Comparison of ENCODE assay signal across 25 cellular contexts in genomic region chr6:163951326-163951725, GRCh38.
"Had no signal": no experiment of that assay in that cellular context is flagged by ENCODE, and none has a peak within 500 bp of the region (broad histone marks: within the 10 kb centered on the region; RNA-seq: fewer than 3 reads in every experiment).

No MANE protein-coding gene starts in this region.

- H3K79me2 ChIP-seq: parathyroid adenoma had no signal

- H3K36me3 Mint-ChIP-seq: naive thymus-derived CD4-positive, alpha-beta T cell; stimulated activated effector memory CD8-positive, alpha-beta T cell treated with anti-CD3 and anti-CD28 coated beads, Interleukin-12 subunit alpha, Interleukin-12 subunit beta, amount 100 ng/mL, for 72 hours; type B pancreatic cell had no signal

- H3K4me3 Mint-ChIP-seq: naive thymus-derived CD4-positive, alpha-beta T cell; nephron progenitor cell; stimulated activated effector memory CD8-positive, alpha-beta T cell treated with anti-CD3 and anti-CD28 coated beads, Interleukin-12 subunit alpha, Interleukin-12 subunit beta, amount 100 ng/mL, for 72 hours; type B pancreatic cell had no signal

- H3K27me3 Mint-ChIP-seq: type B pancreatic cell had no signal

- H3K4me1 ChIP-seq: left lung, parathyroid adenoma, prostate gland had no signal

- H3K4me3 ChIP-seq: dorsolateral prefrontal cortex, gastroesophageal sphincter, heart right ventricle, left lung, prostate gland, sigmoid colon, skin epidermis, stomach, thyroid gland had no signal

- ATAC-seq: foreskin keratinocyte; gastroesophageal sphincter; left cardiac atrium; left lung; naive thymus-derived CD4-positive, alpha-beta T cell; right cardiac atrium; stimulated activated effector memory CD8-positive, alpha-beta T cell treated with anti-CD3 and anti-CD28 coated beads, Interleukin-12 subunit alpha, Interleukin-12 subunit beta, amount 100 ng/mL, for 72 hours had no signal

- H3K9ac ChIP-seq: parathyroid adenoma had no signal

- DNase-seq: dorsolateral prefrontal cortex; effector CD4-positive, alpha-beta T cell; foreskin keratinocyte; glutamatergic neuron; heart right ventricle; hippocampal formation; left cardiac atrium; left lung; mesendoderm; midbrain; naive thymus-derived CD4-positive, alpha-beta T cell; nephron progenitor cell; sigmoid colon; stimulated activated CD4-positive, alpha-beta T cell treated with anti-CD3 and anti-CD28 coated beads, Interleukin-15, amount 100 ng/mL, for 24 hours; stimulated activated CD4-positive, alpha-beta T cell treated with anti-CD3 and anti-CD28 coated beads, Interleukin-4, amount 100 ng/mL, for 24 hours; stimulated activated naive CD4-positive, alpha-beta T cell treated with Interleukin-2 at 50 U/mL for 16 hours; stomach had no signal

- H3K4me1 Mint-ChIP-seq: naive thymus-derived CD4-positive, alpha-beta T cell; stimulated activated effector memory CD8-positive, alpha-beta T cell treated with anti-CD3 and anti-CD28 coated beads, Interleukin-12 subunit alpha, Interleukin-12 subunit beta, amount 100 ng/mL, for 72 hours had no signal

- H3K9me3 ChIP-seq: gastroesophageal sphincter, heart right ventricle, left lung, prostate gland, sigmoid colon, stomach, thyroid gland had no signal

- H3K27ac Mint-ChIP-seq: naive thymus-derived CD4-positive, alpha-beta T cell; nephron progenitor cell; stimulated activated effector memory CD8-positive, alpha-beta T cell treated with anti-CD3 and anti-CD28 coated beads, Interleukin-12 subunit alpha, Interleukin-12 subunit beta, amount 100 ng/mL, for 72 hours; type B pancreatic cell had no signal

- H2AFZ ChIP-seq: parathyroid adenoma had no signal

- H3K27ac ChIP-seq: foreskin keratinocyte, gastroesophageal sphincter, heart right ventricle, left lung, parathyroid adenoma, prostate gland, sigmoid colon, skin epidermis, stomach, thyroid gland had no signal

- H3K9me3 Mint-ChIP-seq: nephron progenitor cell; stimulated activated effector memory CD8-positive, alpha-beta T cell treated with anti-CD3 and anti-CD28 coated beads, Interleukin-12 subunit alpha, Interleukin-12 subunit beta, amount 100 ng/mL, for 72 hours; type B pancreatic cell had no signal

- H3K36me3 ChIP-seq: gastroesophageal sphincter, heart right ventricle, left lung, prostate gland, sigmoid colon, stomach, thyroid gland had no signal

- H3K27me3 ChIP-seq: dorsolateral prefrontal cortex, foreskin keratinocyte, gastroesophageal sphincter, sigmoid colon, stomach, thyroid gland had no signal
